ENCODE assay signal across 14 cellular contexts in the genomic region with DNA sequence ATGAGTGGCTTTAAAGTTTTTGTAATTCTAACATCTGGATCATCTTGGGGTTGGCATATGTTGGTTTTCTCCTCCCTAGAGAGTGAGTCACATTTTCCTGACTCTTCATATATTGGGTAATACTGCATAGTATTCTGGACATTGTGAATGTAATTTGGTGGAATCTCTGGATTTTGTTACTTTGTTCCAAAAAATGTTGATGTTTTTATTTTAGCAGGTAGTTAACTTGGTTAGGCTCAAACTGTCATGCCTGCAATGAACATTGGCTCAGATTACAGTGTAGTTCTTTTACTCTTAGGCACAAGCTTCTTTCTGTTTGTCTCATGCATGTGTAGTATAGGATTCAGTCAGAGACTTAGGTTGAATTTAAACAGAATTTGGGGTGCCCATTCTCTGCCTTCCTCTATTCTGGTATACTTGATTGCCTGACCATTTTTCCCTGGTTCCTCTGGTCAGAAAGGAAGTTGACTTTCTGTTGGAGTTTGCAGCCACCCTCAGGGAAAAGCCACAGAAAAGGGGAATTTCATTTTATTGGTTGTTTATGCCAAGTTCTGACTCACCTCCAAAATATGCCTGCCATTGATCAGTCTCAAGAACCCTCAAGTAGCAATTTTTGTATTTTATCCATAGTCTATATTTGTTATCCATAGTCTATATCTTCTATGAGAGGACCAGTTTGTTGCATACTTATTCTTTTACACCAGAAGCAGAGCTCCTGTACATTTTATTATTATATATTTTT.
DNase-seq lines count a peak whose midpoint lies in the region; ATAC-seq and TF ChIP-seq lines count a peak whose summit lies in the region.
"Had no signal": no experiment of that assay in that cellular context is flagged by ENCODE, and none has a peak within 500 bp of the region (broad histone marks: within the 10 kb centered on the region; RNA-seq: fewer than 3 reads in every experiment).

No MANE protein-coding gene starts in this region.

- H3K4me3 ChIP-seq in BJ (ENCODE audit: low read depth, low read length), result no peak overlapping the region
- H3K4me3 ChIP-seq: upper lobe of left lung had no signal

- H3K27me3 ChIP-seq in BJ (ENCODE audit: control insufficient read depth, insufficient read depth, low read length), result no peaks in the 10 kb centered on the region
- H3K27me3 ChIP-seq: upper lobe of left lung had no signal

- in situ Hi-C loops in G401 (cut with HindIII; ENCODE audit: low sequenced_read_pairs), result no loop called here

- ATAC-seq in HG03439 (IDR thresholded peaks at IDR 0.05; ENCODE audit: unreplicated experiment) (no peak), left ventricle myocardium superior (no peak), HG03045 (IDR thresholded peaks at IDR 0.05; ENCODE audit: unreplicated experiment) (no peak)
- ATAC-seq: activated CD8-positive, alpha-beta T cell treated with anti-CD3 and anti-CD28 coated beads for 36 hours had no signal

- CTCF ChIA-PET in BJ (lab: Yijun Ruan, JAX), result interaction anchor here (1.5 kb wide), 1 partner anchor 242 kb away, joined by 3 read pairs; no protein-coding TSS in a partner anchor

- intact Hi-C loops in left ventricle myocardium superior (cut with micrococcal nuclease), result no loop called here

- TF ChIP-seq CTCF in BJ (IDR thresholded peaks at IDR 0.05; ENCODE audit: insufficient read depth, low read depth, low read length), result no peak

- no peaks in the 10 kb centered on the region for H3K36me3 ChIP-seq in BJ (ENCODE audit: control insufficient read depth, insufficient read depth, low read length)
- H3K36me3 ChIP-seq: upper lobe of left lung had no signal

- POLR2A ChIA-PET in BJ (lab: Charles Lee), result interaction anchor here (0.6 kb wide), 1 partner anchor 589 kb away, joined by 3 read pairs; no protein-coding TSS in a partner anchor

- DNase-seq in BJ (ENCODE audit: low read depth), result peak; percentile 70
- DNase-seq in HT1080 (ENCODE audit: low read depth), result peak; percentile 79
- DNase-seq in amniotic stem cell (lab: John Stamatoyannopoulos, UW), result peak; percentile 58
- DNase-seq in kidney tubule cell (ENCODE audit: low spot score), result peak; percentile 25
- no peak for DNase-seq in G401 (ENCODE audit: low spot score)
- DNase-seq in left ventricle myocardium superior, result no peak
- DNase-seq: activated CD8-positive, alpha-beta T cell treated with anti-CD3 and anti-CD28 coated beads for 36 hours; anterior cingulate cortex; DMS79 treated with DMSO at 0.1 percent for 48 hours; NCI-H1694; stimulated activated CD4-positive, alpha-beta T cell treated with anti-CD3 and anti-CD28 coated beads, Interleukin-4, amount 100 ng/mL, for 24 hours; upper lobe of left lung had no signal

Comparison
In these comparisons a context has a peak if more than half of its experiments do, and no peak if none do; other contexts are left out.
1. DNase-seq: peak in BJ (single experiment), HT1080 (single experiment), amniotic stem cell (single experiment) and kidney tubule cell (single experiment); none in G401 (single experiment) and left ventricle myocardium superior (single experiment).